28 cellular contexts compared by ENCODE assay signal in the genomic region with DNA sequence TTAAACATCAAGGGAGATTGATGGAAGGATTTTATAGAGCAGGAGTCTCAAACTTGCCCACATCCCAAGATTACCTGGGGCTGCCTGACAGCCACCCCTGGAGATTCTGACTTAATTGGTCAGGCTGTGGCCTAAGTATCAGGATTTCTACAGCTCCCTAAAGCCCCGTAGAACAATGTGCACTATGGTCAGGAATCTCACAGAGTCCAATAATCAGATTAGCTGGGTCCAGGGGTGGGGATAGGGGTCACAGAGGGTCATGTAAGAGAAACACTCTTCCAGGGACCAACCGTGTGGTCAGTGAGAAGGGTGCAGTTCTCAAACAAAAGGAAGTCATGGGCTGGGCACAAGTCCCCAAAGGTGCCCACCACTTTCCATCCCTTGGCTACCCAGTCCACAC. TPM values are rescaled to one million over a fixed set of nuclear protein-coding genes. Genes with fewer than 3 reads are reported as not detected.
"Had no signal": no experiment of that assay in that cellular context is flagged by ENCODE, and none has a peak within 500 bp of the region (broad histone marks: within the 10 kb centered on the region; RNA-seq: fewer than 3 reads in every experiment).

No MANE protein-coding gene starts in this region.

- H3K27ac ChIP-seq: adrenal gland, body of pancreas, epithelial cell of prostate, prostate gland, stomach, thyroid gland had no signal

- H3K27me3 Mint-ChIP-seq: activated naive CD8-positive, alpha-beta T cell treated with anti-CD3 and anti-CD28 coated beads for 36 hours had no signal

- H3K4me1 Mint-ChIP-seq: activated naive CD8-positive, alpha-beta T cell treated with anti-CD3 and anti-CD28 coated beads for 36 hours; stimulated activated naive B cell treated with anti-CD40 and anti-IgM and Interleukin-4, amounts not matched to agents 10 μg/mL and 1 μg/mL and 100 μg/mL, for 72 hours; T-cell had no signal

- H3K4me3 ChIP-seq: adrenal gland, body of pancreas, prostate gland, smooth muscle cell, stomach, thyroid gland had no signal

- FAIRE-seq: colon, frontal cortex, islet of Langerhans had no signal

- H3K4me2 ChIP-seq: smooth muscle cell had no signal

- H3K9me3 ChIP-seq: adrenal gland, body of pancreas, prostate gland, stomach, thyroid gland had no signal

- H3K36me3 ChIP-seq: adrenal gland, prostate gland, stomach, thyroid gland had no signal

- H3K36me3 Mint-ChIP-seq: activated naive CD8-positive, alpha-beta T cell treated with anti-CD3 and anti-CD28 coated beads for 36 hours; naive thymus-derived CD4-positive, alpha-beta T cell; stimulated activated naive B cell treated with anti-CD40 and anti-IgM and Interleukin-4, amounts not matched to agents 10 μg/mL and 1 μg/mL and 100 μg/mL, for 72 hours; T-cell had no signal

- H3K4me1 ChIP-seq: body of pancreas, prostate gland, stomach, thyroid gland had no signal

- ATAC-seq: activated T-cell treated with anti-CD3 and anti-CD28 coated beads, Interleukin-2, amount 50 U/mL, for 72 hours; body of pancreas; left ventricle myocardium superior; naive thymus-derived CD4-positive, alpha-beta T cell; stimulated activated naive B cell treated with anti-CD40 and anti-IgM and Interleukin-4, amounts not matched to agents 10 μg/mL and 1 μg/mL and 100 μg/mL, for 72 hours; T-cell had no signal

- H3K27ac Mint-ChIP-seq: activated naive CD4-positive, alpha-beta T cell treated with anti-CD3 and anti-CD28 coated beads for 36 hours; activated naive CD8-positive, alpha-beta T cell treated with anti-CD3 and anti-CD28 coated beads for 36 hours; activated T-cell treated with anti-CD3 and anti-CD28 coated beads, Interleukin-2, amount 50 U/mL, for 72 hours; naive thymus-derived CD4-positive, alpha-beta T cell; stimulated activated naive B cell treated with anti-CD40 and anti-IgM and Interleukin-4, amounts not matched to agents 10 μg/mL and 1 μg/mL and 100 μg/mL, for 72 hours; T-cell; T-helper 2 cell treated with Interferon-gamma antibody and Interleukin-4, amounts not matched to agents 5 μg/mL and 100 μg/mL, for 36 hours had no signal

- DNase-seq: activated CD4-positive, alpha-beta T cell treated with anti-CD3 and anti-CD28 coated beads for 4 hours; activated CD4-positive, alpha-beta T cell treated with anti-CD3 and anti-CD28 coated beads, Interleukin-2, amount 50 U/mL, for 4 hours; activated naive CD4-positive, alpha-beta T cell treated with anti-CD3 and anti-CD28 coated beads for 36 hours; activated naive CD8-positive, alpha-beta T cell treated with anti-CD3 and anti-CD28 coated beads for 36 hours; activated T-cell treated with anti-CD3 and anti-CD28 coated beads for 4 hours; activated T-cell treated with anti-CD3 and anti-CD28 coated beads, Interleukin-2, amount 50 U/mL, for 72 hours; adrenal gland; aorta; body of pancreas; dermis blood vessel endothelial cell; effector CD4-positive, alpha-beta T cell; left ventricle myocardium superior; mammary epithelial cell; naive thymus-derived CD4-positive, alpha-beta T cell; retina; stimulated activated CD4-positive, alpha-beta T cell treated with anti-CD3 and anti-CD28 coated beads, Interleukin-15, amount 100 ng/mL, for 24 hours; stimulated activated CD4-positive, alpha-beta T cell treated with anti-CD3 and anti-CD28 coated beads, Interleukin-2, amount 100 ng/mL, for 24 hours; stimulated activated naive B cell treated with anti-CD40 and anti-IgM and Interleukin-4, amounts not matched to agents 10 μg/mL and 1 μg/mL and 100 μg/mL, for 72 hours; stomach; T-cell; thyroid gland had no signal

- H3K4me3 Mint-ChIP-seq: activated naive CD4-positive, alpha-beta T cell treated with anti-CD3 and anti-CD28 coated beads for 36 hours; activated naive CD8-positive, alpha-beta T cell treated with anti-CD3 and anti-CD28 coated beads for 36 hours; activated T-cell treated with anti-CD3 and anti-CD28 coated beads, Interleukin-2, amount 50 U/mL, for 72 hours; naive thymus-derived CD4-positive, alpha-beta T cell; stimulated activated naive B cell treated with anti-CD40 and anti-IgM and Interleukin-4, amounts not matched to agents 10 μg/mL and 1 μg/mL and 100 μg/mL, for 72 hours; T-cell; T-helper 2 cell treated with Interferon-gamma antibody and Interleukin-4, amounts not matched to agents 5 μg/mL and 100 μg/mL, for 36 hours had no signal

- H3K9me3 Mint-ChIP-seq: activated naive CD4-positive, alpha-beta T cell treated with anti-CD3 and anti-CD28 coated beads for 36 hours had no signal

- H3K27me3 ChIP-seq: adrenal gland, body of pancreas, thyroid gland had no signal

RNA-seq across cellular contexts. Expression of a gene that starts 20.5 kb away (rescaled TPM):
- total RNA-seq: activated naive CD4-positive, alpha-beta T cell treated with anti-CD3 and anti-CD28 coated beads for 36 hours; activated T-cell treated with anti-CD3 and anti-CD28 coated beads, Interleukin-2, amount 50 U/mL, for 72 hours had no signal
- polyA plus RNA-seq: naive thymus-derived CD4-positive, alpha-beta T cell had no signal
